ENCODE assay signal across 25 cellular contexts in the genomic region with DNA sequence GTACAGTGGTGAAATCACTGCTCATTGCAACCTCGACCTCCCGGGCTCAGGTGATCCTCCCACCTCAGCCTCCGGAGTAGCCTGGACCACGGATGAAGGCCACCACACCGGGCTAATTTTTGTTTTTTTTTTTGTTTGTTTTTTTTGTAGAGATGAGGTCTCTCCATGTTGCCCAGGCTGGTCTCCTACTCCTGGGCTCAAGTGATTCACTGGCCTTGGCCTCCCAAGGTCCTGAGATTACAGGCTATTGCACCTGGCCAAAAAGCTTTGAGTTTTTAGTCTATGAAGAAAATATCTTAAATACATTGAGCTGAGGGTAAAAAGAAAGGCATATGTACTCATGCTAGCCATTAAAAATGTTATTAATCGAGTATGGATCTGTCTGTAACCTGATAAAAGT.
"Had no signal": no experiment of that assay in that cellular context is flagged by ENCODE, and none has a peak within 500 bp of the region (broad histone marks: within the 10 kb centered on the region; RNA-seq: fewer than 3 reads in every experiment).

No MANE protein-coding gene starts in this region.

- H3K27ac Mint-ChIP-seq: activated B cell treated with CpG ODN at 0.5 μM for 24 hours; activated CD4-positive, alpha-beta memory T cell treated with anti-CD3 and anti-CD28 coated beads, Interleukin-2, amount 10 ng/mL, durations not matched to agents 7 days and 5 days; activated T-cell treated with anti-CD3 and anti-CD28 coated beads, Interleukin-2, amount 50 U/mL, for 24 hours; mesothelial cell of epicardium; nephron progenitor cell; type B pancreatic cell had no signal

- H3K27me3 ChIP-seq: ascending aorta, stomach had no signal

- H3K9me3 Mint-ChIP-seq: activated B cell treated with CpG ODN at 0.5 μM for 24 hours; activated CD4-positive, alpha-beta memory T cell treated with anti-CD3 and anti-CD28 coated beads, Interleukin-2, amount 10 ng/mL, durations not matched to agents 7 days and 5 days; activated T-cell treated with anti-CD3 and anti-CD28 coated beads, Interleukin-2, amount 50 U/mL, for 24 hours; mesothelial cell of epicardium; nephron progenitor cell; type B pancreatic cell had no signal

- ATAC-seq: left colon, psoas muscle, right cardiac atrium had no signal

- H3K4me3 ChIP-seq: ascending aorta, lung, psoas muscle, stomach had no signal

- H3K27ac ChIP-seq: ascending aorta, epithelial cell of prostate, psoas muscle, stomach had no signal

- H3K9me3 ChIP-seq: ascending aorta, psoas muscle, stomach had no signal

- H3K27me3 Mint-ChIP-seq: activated B cell treated with CpG ODN at 0.5 μM for 24 hours; activated CD4-positive, alpha-beta memory T cell treated with anti-CD3 and anti-CD28 coated beads, Interleukin-2, amount 10 ng/mL, durations not matched to agents 7 days and 5 days; activated T-cell treated with anti-CD3 and anti-CD28 coated beads, Interleukin-2, amount 50 U/mL, for 24 hours; type B pancreatic cell had no signal

- H3K4me3 Mint-ChIP-seq: activated B cell treated with CpG ODN at 0.5 μM for 24 hours; activated CD4-positive, alpha-beta memory T cell treated with anti-CD3 and anti-CD28 coated beads, Interleukin-2, amount 10 ng/mL, durations not matched to agents 7 days and 5 days; activated T-cell treated with anti-CD3 and anti-CD28 coated beads, Interleukin-2, amount 50 U/mL, for 24 hours; mesothelial cell of epicardium; nephron progenitor cell; type B pancreatic cell had no signal

- DNase-seq: activated B cell treated with CpG ODN at 0.5 μM for 24 hours; activated CD4-positive, alpha-beta memory T cell treated with anti-CD3 and anti-CD28 coated beads, Interleukin-2, amount 10 ng/mL, durations not matched to agents 7 days and 5 days; activated CD4-positive, alpha-beta T cell treated with anti-CD3 and anti-CD28 coated beads for 4 hours; activated effector memory CD4-positive, alpha-beta T cell treated with anti-CD3 and anti-CD28 coated beads, Interleukin-2, amount 50 U/mL, for 16 hours; activated naive CD4-positive, alpha-beta T cell treated with anti-CD3 and anti-CD28 coated beads, Interleukin-2, amount 50 U/mL, for 16 hours; activated T-cell treated with anti-CD3 and anti-CD28 coated beads, Interleukin-2, amount 50 U/mL, for 24 hours; dermis blood vessel endothelial cell; foreskin melanocyte; glutamatergic neuron; hippocampal formation; islet precursor cell; left colon; nephron progenitor cell; psoas muscle; right cardiac atrium; small intestine; stimulated activated CD4-positive, alpha-beta T cell treated with anti-CD3 and anti-CD28 coated beads, Interleukin-15, amount 100 ng/mL, for 24 hours; stimulated activated CD4-positive, alpha-beta T cell treated with anti-CD3 and anti-CD28 coated beads, Interleukin-4, amount 100 ng/mL, for 1 hour; stomach; SW 1271 had no signal

- FAIRE-seq: small intestine had no signal
